In the genomic region with DNA sequence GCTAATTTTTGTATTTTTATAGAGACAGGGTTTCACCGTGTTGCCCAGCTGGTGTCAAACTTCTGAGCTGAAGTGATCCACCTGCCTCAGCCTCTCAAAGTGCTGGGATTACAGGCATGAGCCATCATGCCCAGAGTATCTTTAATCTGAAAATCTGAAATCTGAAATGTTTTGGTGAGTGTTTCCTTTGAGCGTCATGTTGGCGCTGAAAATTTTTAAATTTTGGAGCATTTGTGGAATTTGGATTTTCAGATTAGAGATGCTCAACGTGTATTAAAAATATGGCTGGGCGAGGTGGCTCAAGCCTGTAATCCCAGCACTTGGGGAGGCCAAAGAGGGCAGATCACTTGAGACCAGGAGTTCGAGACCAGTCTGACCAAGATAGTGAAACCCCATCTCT, we compare ENCODE assay signal across 23 cellular contexts.
"Had no signal": no experiment of that assay in that cellular context is flagged by ENCODE, and none has a peak within 500 bp of the region (broad histone marks: within the 10 kb centered on the region; RNA-seq: fewer than 3 reads in every experiment).

No MANE protein-coding gene starts in this region.

- H3K4me3 ChIP-seq: stomach, suprapubic skin, testis, thoracic aorta, thyroid gland, tibial artery, tibial nerve, transverse colon, upper lobe of left lung, upper lobe of right lung, uterus, vagina had no signal

- H3K9me3 ChIP-seq: stomach, suprapubic skin, testis, thoracic aorta, thyroid gland, tibial artery, tibial nerve, transverse colon, upper lobe of left lung, upper lobe of right lung, uterus, vagina had no signal

- H3K27me3 ChIP-seq: testis, thyroid gland, upper lobe of left lung, upper lobe of right lung, uterus had no signal

- H3K36me3 ChIP-seq: stomach, suprapubic skin, thoracic aorta, thyroid gland, tibial artery, tibial nerve, transverse colon, upper lobe of left lung, upper lobe of right lung, uterus, vagina had no signal

- DNase-seq: stimulated activated CD4-positive, alpha-beta T cell treated with anti-CD3 and anti-CD28 coated beads, Interleukin-2, amount 100 ng/mL, for 48 hours; stimulated activated CD4-positive, alpha-beta T cell treated with anti-CD3 and anti-CD28 coated beads, Interleukin-4, amount 100 ng/mL, for 1 hour; stimulated activated CD4-positive, alpha-beta T cell treated with anti-CD3 and anti-CD28 coated beads, Interleukin-4, amount 100 ng/mL, for 24 hours; stimulated activated CD4-positive, alpha-beta T cell treated with anti-CD3 and anti-CD28 coated beads, Interleukin-4, amount 100 ng/mL, for 4 hours; stimulated activated CD8-positive, alpha-beta memory T cell treated with anti-CD3 and anti-CD28 coated beads, Interleukin-4, amount 100 ng/mL, for 48 hours; stimulated activated naive B cell treated with anti-CD40 and anti-IgM and Interleukin-4, amounts not matched to agents 10 μg/mL and 1 μg/mL and 100 μg/mL, for 72 hours; stimulated activated naive CD4-positive, alpha-beta T cell; stimulated activated naive CD4-positive, alpha-beta T cell treated with Interleukin-2 at 50 U/mL for 16 hours; stimulated activated naive CD8-positive, alpha-beta T cell treated with anti-CD3 and anti-CD28 coated beads, Interleukin-15, amount 100 ng/mL, for 72 hours; stimulated activated naive CD8-positive, alpha-beta T cell treated with anti-CD3 and anti-CD28 coated beads, Interleukin-15, Interleukin-2, amounts not matched to agents 100 U/mL and 50 U/mL, for 24 hours; stomach; substantia nigra; testis; thyroid gland; tibial artery; transverse colon; upper lobe of left lung; upper lobe of right lung; uterus had no signal

- H3K4me1 ChIP-seq: testis, tibial nerve, upper lobe of right lung, uterus, vagina had no signal

- H3K27ac ChIP-seq: stomach, suprapubic skin, testis, thoracic aorta, thyroid gland, tibial artery, tibial nerve, transverse colon, upper lobe of left lung, upper lobe of right lung, uterus, vagina had no signal
